ENCODE assay signal across 10 cellular contexts in the genomic region with DNA sequence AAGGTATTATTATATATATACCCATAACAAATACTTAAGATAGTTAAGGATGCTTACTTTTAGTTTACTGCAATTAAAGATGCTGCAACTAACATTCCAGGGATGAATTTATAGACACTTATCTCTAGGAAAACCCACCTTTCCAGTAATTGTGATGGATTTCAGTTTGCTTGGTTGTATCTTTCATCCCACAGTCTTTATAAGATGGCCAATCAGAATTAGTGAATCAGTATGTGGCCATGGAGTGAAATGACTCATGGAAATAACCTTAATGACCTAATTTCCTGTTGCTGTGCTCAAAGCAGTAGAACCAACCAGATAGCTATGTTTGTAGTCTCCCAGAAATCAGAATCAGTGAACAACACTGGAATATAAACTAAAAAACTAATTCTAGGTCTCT. TPM values are rescaled to one million over a fixed set of nuclear protein-coding genes. Genes with fewer than 3 reads are reported as not detected.
A peak's percentile ranks its signal among the peaks of the same experiment; 100 is the strongest.
DNase-seq lines count a peak whose midpoint lies in the region; ATAC-seq, FAIRE-seq and TF ChIP-seq lines count a peak whose summit lies in the region.
"Had no signal": no experiment of that assay in that cellular context is flagged by ENCODE, and none has a peak within 500 bp of the region (broad histone marks: within the 10 kb centered on the region; RNA-seq: fewer than 3 reads in every experiment).

No MANE protein-coding gene starts in this region.

- H3K36me3 ChIP-seq in keratinocyte (ENCODE audit: control insufficient read depth in 2 of 2, extremely low read depth in 1 of 2, insufficient read depth in 2 of 2, low read length in 2 of 2) (no peaks in the 10 kb centered on the region), thyroid gland (no peaks in the 10 kb centered on the region)
- H3K36me3 ChIP-seq: pancreas had no signal

- no peak overlapping the region for H3K9ac ChIP-seq in keratinocyte (ENCODE audit: control insufficient read depth, extremely low read depth, insufficient read depth, low read length)

- intact Hi-C loops in thyroid gland (cut with DNase I), result no loop called here

- no peak for TF ChIP-seq POLR2A in thyroid gland (IDR thresholded peaks at IDR 0.05)

- H3K27ac ChIP-seq in keratinocyte (ENCODE audit: control insufficient read depth, insufficient read depth, low read length) (peak overlapping the region; percentile 52), thyroid gland (no peak overlapping the region)
- H3K27ac ChIP-seq: pancreas had no signal

- DNase-seq in keratinocyte (ENCODE audit: low read depth, low spot score) (no peak), thyroid gland (no peak), GM10266 (ENCODE audit: extremely low spot score) (no peak), DMS114 treated with DMSO at 0.1 percent for 48 hours (lab: John Stamatoyannopoulos, UW; ENCODE audit: unreplicated experiment) (no peak)
- DNase-seq: activated CD8-positive, alpha-beta memory T cell treated with anti-CD3 and anti-CD28 coated beads for 24 hours; pancreas had no signal

- no peaks in the 10 kb centered on the region for H3K27me3 ChIP-seq in keratinocyte (ENCODE audit: control insufficient read depth, extremely low read depth, insufficient read depth, low read length)
- H3K27me3 ChIP-seq in thyroid gland, result no peaks in the 10 kb centered on the region
- H3K27me3 ChIP-seq: pancreas had no signal

- H3K9me3 ChIP-seq in keratinocyte (ENCODE audit: control insufficient read depth, low read depth, low read length) (peaks cover 4% of the 10 kb centered on the region), thyroid gland (no peaks in the 10 kb centered on the region)
- H3K9me3 ChIP-seq: pancreas had no signal

- no peak for TF ChIP-seq CTCF in keratinocyte (optimal IDR thresholded peaks at IDR 0.05 in 1 of 3, IDR thresholded peaks at IDR 0.05 in 1 of 3, conservative IDR thresholded peaks at IDR 0.05 in 1 of 3; ENCODE audit: extremely low read depth in 1 of 3, insufficient read depth in 2 of 3, low read length in 3 of 3)
- no peak for TF ChIP-seq CTCF in thyroid gland (IDR thresholded peaks at IDR 0.05)
- TF ChIP-seq CTCF in GM10266 (IDR thresholded peaks at IDR 0.05; ENCODE audit: control insufficient read depth, insufficient read depth, low read depth, missing control alignments), result no peak

- H3K79me2 ChIP-seq in keratinocyte (ENCODE audit: control insufficient read depth, insufficient read depth, low read length), result no peaks in the 10 kb centered on the region

- H3K4me2 ChIP-seq in keratinocyte (ENCODE audit: control insufficient read depth, extremely low read depth, insufficient read depth, low read depth, low read length), result no peak overlapping the region

- dilution Hi-C loops in keratinocyte (cut with MboI; ENCODE audit: extremely low pct_ligation_motif_present, low sequenced_read_pairs), result no loop called here

- peak overlapping the region; percentile 22 for H2AFZ ChIP-seq in keratinocyte (ENCODE audit: control insufficient read depth, low read length)

- ATAC-seq in GM18502 (IDR thresholded peaks at IDR 0.05; ENCODE audit: poor library complexity, unreplicated experiment) (peak; percentile 90), HG02610 (IDR thresholded peaks at IDR 0.05; ENCODE audit: unreplicated experiment) (peak; percentile 68), SK-N-SH treated with all-trans-retinoic acid at 6 μM for 48 hours (peak; percentile 71), GM21381 (IDR thresholded peaks at IDR 0.05; ENCODE audit: unreplicated experiment) (no peak)

- H3K4me3 ChIP-seq in keratinocyte (ENCODE audit: control insufficient read depth in 2 of 3, extremely low read depth in 1 of 3, insufficient read depth in 2 of 3, low read depth in 1 of 3, low read length in 3 of 3) (no peak overlapping the region), thyroid gland (replicated peaks in 1 of 3) (no peak overlapping the region)
- H3K4me3 ChIP-seq: pancreas had no signal

- H3K4me1 ChIP-seq in keratinocyte (ENCODE audit: control insufficient read depth, extremely low read depth, insufficient read depth, low read length) (no peaks in the 10 kb centered on the region), thyroid gland (no peaks in the 10 kb centered on the region)
- H3K4me1 ChIP-seq: pancreas had no signal

- FAIRE-seq in keratinocyte (lab: Jason Lieb, UNC), result peak; percentile 71

- no peaks in the 10 kb centered on the region for H3K9me1 ChIP-seq in keratinocyte (ENCODE audit: control insufficient read depth, extremely low read depth, insufficient read depth, low read length)

- no peaks in the 10 kb centered on the region for H4K20me1 ChIP-seq in keratinocyte (ENCODE audit: control insufficient read depth, extremely low read depth, insufficient read depth, low read length)

TF ChIP-seq in SK-N-SH treated with all-trans-retinoic acid at 6 μM for 48 hours, 23 proteins besides CTCF, POLR2A, EP300 and RAD21:
- TF ChIP-seq, protein P1, sequence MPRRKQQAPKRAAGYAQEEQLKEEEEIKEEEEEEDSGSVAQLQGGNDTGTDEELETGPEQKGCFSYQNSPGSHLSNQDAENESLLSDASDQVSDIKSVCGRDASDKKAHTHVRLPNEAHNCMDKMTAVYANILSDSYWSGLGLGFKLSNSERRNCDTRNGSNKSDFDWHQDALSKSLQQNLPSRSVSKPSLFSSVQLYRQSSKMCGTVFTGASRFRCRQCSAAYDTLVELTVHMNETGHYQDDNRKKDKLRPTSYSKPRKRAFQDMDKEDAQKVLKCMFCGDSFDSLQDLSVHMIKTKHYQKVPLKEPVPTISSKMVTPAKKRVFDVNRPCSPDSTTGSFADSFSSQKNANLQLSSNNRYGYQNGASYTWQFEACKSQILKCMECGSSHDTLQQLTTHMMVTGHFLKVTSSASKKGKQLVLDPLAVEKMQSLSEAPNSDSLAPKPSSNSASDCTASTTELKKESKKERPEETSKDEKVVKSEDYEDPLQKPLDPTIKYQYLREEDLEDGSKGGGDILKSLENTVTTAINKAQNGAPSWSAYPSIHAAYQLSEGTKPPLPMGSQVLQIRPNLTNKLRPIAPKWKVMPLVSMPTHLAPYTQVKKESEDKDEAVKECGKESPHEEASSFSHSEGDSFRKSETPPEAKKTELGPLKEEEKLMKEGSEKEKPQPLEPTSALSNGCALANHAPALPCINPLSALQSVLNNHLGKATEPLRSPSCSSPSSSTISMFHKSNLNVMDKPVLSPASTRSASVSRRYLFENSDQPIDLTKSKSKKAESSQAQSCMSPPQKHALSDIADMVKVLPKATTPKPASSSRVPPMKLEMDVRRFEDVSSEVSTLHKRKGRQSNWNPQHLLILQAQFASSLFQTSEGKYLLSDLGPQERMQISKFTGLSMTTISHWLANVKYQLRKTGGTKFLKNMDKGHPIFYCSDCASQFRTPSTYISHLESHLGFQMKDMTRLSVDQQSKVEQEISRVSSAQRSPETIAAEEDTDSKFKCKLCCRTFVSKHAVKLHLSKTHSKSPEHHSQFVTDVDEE (CRISPR knock-in tag; IDR thresholded peaks at IDR 0.05), result no peak
- TF ChIP-seq ZFP30 (CRISPR knock-in tag; IDR thresholded peaks at IDR 0.05) (no peak), ZFP3 (CRISPR knock-in tag; IDR thresholded peaks at IDR 0.05) (no peak)

RNA-seq across cellular contexts. Expression of a gene that starts 26.4 kb away (rescaled TPM):
- 14.0 to 20.4 TPM (median 15.6 TPM) in 3 replicates for polyA plus RNA-seq in keratinocyte
- polyA plus RNA-seq in keratinocyte (2011; ENCODE audit: low read depth), result 8.4 TPM
- polyA plus RNA-seq in keratinocyte (2011; cell fraction: cytosol; rRNA removed), result 9.3 and 19.1 TPM in 2 replicates
- 40.4 and 45.0 TPM in 2 replicates for polyA plus RNA-seq in keratinocyte (2011; cell fraction: nucleus; rRNA removed)
- 7.3 and 8.1 TPM in 2 replicates for polyA plus RNA-seq in keratinocyte (2012; ENCODE audit: low replicate concordance)
- 3.8 to 19.9 TPM (median 10.5 TPM) in 3 replicates for polyA minus RNA-seq in keratinocyte
- 9.6 TPM for polyA minus RNA-seq in keratinocyte (2011; cell fraction: cytosol; rRNA and poly(A)+ RNA removed)
- 14.6 and 30.0 TPM in 2 replicates for polyA minus RNA-seq in keratinocyte (2011; cell fraction: nucleus; rRNA and poly(A)+ RNA removed)
- 10 to 100 TPM; 33.3 to 39.0 (median 37.3) TPM for total RNA-seq in thyroid gland

RNA-seq across cellular contexts. Expression of a gene that starts 26.7 kb away (rescaled TPM):
- polyA plus RNA-seq in keratinocyte, result 1.1 to 3.9 TPM (median 1.8 TPM) in 3 replicates
- polyA plus RNA-seq in keratinocyte (2011; ENCODE audit: low read depth), result 0.09 TPM
- 0.86 and 1.7 TPM in 2 replicates for polyA plus RNA-seq in keratinocyte (2011; cell fraction: cytosol; rRNA removed)
- polyA plus RNA-seq in keratinocyte (2011; cell fraction: nucleus; rRNA removed), result 2.6 and 3.0 TPM in 2 replicates
- polyA plus RNA-seq in keratinocyte (2012; ENCODE audit: low replicate concordance), result 0.17 and 1.6 TPM in 2 replicates
- 0.85 to 7.4 TPM (median 2.9 TPM) in 3 replicates for polyA minus RNA-seq in keratinocyte
- polyA minus RNA-seq in keratinocyte (2011; cell fraction: cytosol; rRNA and poly(A)+ RNA removed), result 1.9 TPM
- polyA minus RNA-seq in keratinocyte (2011; cell fraction: nucleus; rRNA and poly(A)+ RNA removed), result 3.8 and 5.2 TPM in 2 replicates
- 1 to 10 TPM in 3 of 4 donors, under 1 TPM in 1; 0.71 to 2.2 (median 1.6) TPM for total RNA-seq in thyroid gland
